ENCODE assay signal across 28 cellular contexts in the genomic region with DNA sequence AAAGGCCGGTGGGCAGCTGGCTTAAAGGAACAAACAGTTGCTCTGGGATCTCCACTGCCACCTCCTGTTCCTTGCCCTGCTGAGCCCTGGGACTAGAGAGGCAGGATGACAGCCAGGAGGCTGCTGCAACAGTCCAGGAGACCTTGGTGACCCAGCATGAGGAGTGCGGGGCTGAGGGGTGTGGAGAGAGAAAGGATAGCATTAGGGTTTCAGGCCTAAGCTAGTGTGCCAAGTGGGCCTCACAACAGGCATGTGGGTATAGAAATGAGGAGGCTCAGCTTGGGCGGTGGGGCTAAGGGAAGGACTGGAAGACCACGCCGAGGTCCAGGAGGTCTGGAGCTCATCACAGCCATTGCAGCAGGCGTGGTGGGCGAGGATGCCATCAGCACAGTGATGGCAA. TPM values are rescaled to one million over a fixed set of nuclear protein-coding genes. Genes with fewer than 3 reads are reported as not detected.
DNase-seq lines count a peak whose midpoint lies in the region; FAIRE-seq and TF ChIP-seq lines count a peak whose summit lies in the region.
"Had no signal": no experiment of that assay in that cellular context is flagged by ENCODE, and none has a peak within 500 bp of the region (broad histone marks: within the 10 kb centered on the region; RNA-seq: fewer than 3 reads in every experiment).

No MANE protein-coding gene starts in this region.

- H3K79me1 ChIP-seq in H9 (ENCODE audit: insufficient read depth, low read depth, low read length, poor library complexity, severe bottlenecking), result no peaks in the 10 kb centered on the region
- no peaks in the 10 kb centered on the region for H3K79me1 ChIP-seq in H1 (ENCODE audit: low read depth, low read length)
- H3K79me1 ChIP-seq in trophoblast cell (ENCODE audit: low read length), result no peaks in the 10 kb centered on the region

- H4K8ac ChIP-seq in H9 (replicated peaks; ENCODE audit: insufficient read length, low read depth, low read length) (no peak overlapping the region), H1 (ENCODE audit: extremely low read depth, insufficient read depth, low read length) (no peak overlapping the region), trophoblast cell (ENCODE audit: low read depth, low read length) (no peak overlapping the region)

- no peak overlapping the region for H4K5ac ChIP-seq in H9 (ENCODE audit: insufficient read length, low read depth, low read length)
- H4K5ac ChIP-seq in H1 (ENCODE audit: insufficient read length, low read depth, low read length), result no peak overlapping the region

- no peaks in the 10 kb centered on the region for H3K27me3 ChIP-seq in BLaER1
- H3K27me3 ChIP-seq in H9 (ENCODE audit: insufficient read depth, low read length), result no peaks in the 10 kb centered on the region
- H3K27me3 ChIP-seq in H1 (replicated peaks in 1 of 4; ENCODE audit: control insufficient read depth in 3 of 4, extremely low read depth in 1 of 4, insufficient read depth in 3 of 4, low read length in 3 of 4), result no peaks in the 10 kb centered on the region
- H3K27me3 ChIP-seq in trophoblast cell (ENCODE audit: insufficient read depth, low read length), result no peaks in the 10 kb centered on the region

- H3T11ph ChIP-seq in H9 (ENCODE audit: low read length), result no peak overlapping the region

- no peak for FAIRE-seq in H1 (lab: Jason Lieb, UNC)
- FAIRE-seq: GM12891, H54, HepG2 had no signal

- H3K4ac ChIP-seq in H9 (ENCODE audit: low read depth, low read length), result no peak overlapping the region
- no peak overlapping the region for H3K4ac ChIP-seq in H1 (replicated peaks; ENCODE audit: insufficient read length, low read depth, low read length)
- H3K4ac ChIP-seq in trophoblast cell (ENCODE audit: low read depth, low read length), result no peak overlapping the region

- no peak overlapping the region for H4K12ac ChIP-seq in trophoblast cell (ENCODE audit: low read depth, low read length)

- peak overlapping the region; percentile 91; the same call in 1 of the 2 replicates for H3K4me2 ChIP-seq in BLaER1
- no peak overlapping the region for H3K4me2 ChIP-seq in H9 (ENCODE audit: insufficient read depth, insufficient read length, low read length)
- H3K4me2 ChIP-seq in H1 (ENCODE audit: insufficient read depth in 1 of 2, low read depth in 2 of 2, low read length in 2 of 2), result no peak overlapping the region
- no peak overlapping the region for H3K4me2 ChIP-seq in trophoblast cell (ENCODE audit: low read length)

- no peak for TF ChIP-seq EP300 in H1 (IDR thresholded peaks at IDR 0.05; ENCODE audit: borderline replicate concordance in 1 of 2, low read depth in 2 of 2, low read length in 2 of 2)

- DNase-seq in H9 (no peak), H1 (ENCODE audit: low read depth in 1 of 2, low spot score in 2 of 2) (no peak), nephron progenitor cell (no peak), trophoblast cell (no peak), NCI-H510A (lab: John Stamatoyannopoulos, UW) (no peak), GM10266 (ENCODE audit: extremely low spot score) (no peak), substantia nigra (lab: John Stamatoyannopoulos, UW) (no peak)
- DNase-seq: CD8-positive, alpha-beta T cell; DMS 273 treated with DMSO at 0.1 percent for 48 hours; DMS79; EL; GDM1; Karpas-422; NCI-H1092; NCI-H1417 treated with DMSO at 0.1 percent for 48 hours; NCI-H1694 treated with DMSO at 0.1 percent for 48 hours; NCI-H2081 treated with DMSO at 0.1 percent for 48 hours; NCI-H2171; NCI-H526; NCI-H82; NK-92 treated with Interleukin-12 subunit alpha and Interleukin-12 subunit beta, amount 100 ng/mL, for 24 hours; PC-3 had no signal

- H3K23me2 ChIP-seq in H9 (ENCODE audit: insufficient read length, low read depth, low read length, poor library complexity, severe bottlenecking) (no peaks in the 10 kb centered on the region), H1 (ENCODE audit: low read depth, low read length) (no peaks in the 10 kb centered on the region)

- CTCF ChIA-PET in H1 (lab: Charles Lee; ENCODE audit: partially characterized antibody), result interaction anchor here (0.8 to 3.0 kb wide), 8 partner anchors 8 to 262 kb away, joined by 3 to 14 read pairs (median 4); no protein-coding TSS in a partner anchor

- H3K27ac Mint-ChIP-seq in H9 (peak overlapping the region in 2 of 3 experiments; percentile 15 to 76; a peak in 1 of 7 replicates), nephron progenitor cell (peak overlapping the region; percentile 13)
- H3K27ac Mint-ChIP-seq: CD8-positive, alpha-beta T cell had no signal

- TF ChIP-seq RAD21 in H1 (IDR thresholded peaks at IDR 0.05 in 1 of 2, conservative IDR thresholded peaks at IDR 0.05 in 1 of 2; ENCODE audit: low read depth in 2 of 2, low read length in 2 of 2), result no peak

- no peaks in the 10 kb centered on the region for H4K20me1 ChIP-seq in BLaER1
- H4K20me1 ChIP-seq in H9 (ENCODE audit: control insufficient read depth, insufficient read depth, insufficient read length), result no peaks in the 10 kb centered on the region
- peaks cover 0 to 2% of the 10 kb centered on the region in 2 experiments for H4K20me1 ChIP-seq in H1 (replicated peaks in 1 of 2; ENCODE audit: control insufficient read depth in 1 of 2, insufficient read depth in 2 of 2, low read length in 2 of 2)

- no peak overlapping the region for H2AK5ac ChIP-seq in H9 (ENCODE audit: insufficient read length, low read length)
- H2AK5ac ChIP-seq in H1 (ENCODE audit: low read depth, low read length), result peak overlapping the region; percentile 53; the same call in 1 of the 2 replicates
- H2AK5ac ChIP-seq in trophoblast cell (ENCODE audit: low read length), result no peak overlapping the region

- H3K9ac ChIP-seq in BLaER1, result no peak overlapping the region
- H3K9ac ChIP-seq in H9 (ENCODE audit: extremely low read depth, insufficient read length, low read length), result no peak overlapping the region
- no peak overlapping the region for H3K9ac ChIP-seq in H1 (replicated peaks in 1 of 4; ENCODE audit: extremely low read depth in 1 of 4, low read depth in 3 of 4, low read length in 3 of 4)
- H3K9ac ChIP-seq in trophoblast cell (ENCODE audit: low read length), result no peak overlapping the region

- no peak overlapping the region for H2BK120ac ChIP-seq in H9 (ENCODE audit: low read depth, low read length, poor library complexity, severe bottlenecking)
- H2BK120ac ChIP-seq in H1 (replicated peaks; ENCODE audit: low read depth, low read length), result no peak overlapping the region
- no peak overlapping the region for H2BK120ac ChIP-seq in trophoblast cell (ENCODE audit: insufficient read depth, low read length, poor library complexity)

- no peak overlapping the region for H3K56ac ChIP-seq in H9 (ENCODE audit: insufficient read length, low read depth, low read length)
- H3K56ac ChIP-seq in H1 (replicated peaks; ENCODE audit: insufficient read length, low read depth, low read length), result no peak overlapping the region

- no CpG with 5 or more reads among the region's 7 CpGs for WGBS in H9 (ENCODE audit: extremely low coverage, insufficient read length, low lambda C conversion rate)
- WGBS in H1 (ENCODE audit: extremely low coverage in 1 of 2, insufficient coverage in 1 of 2, insufficient read length in 1 of 2, insufficient replicate concordance in 2 of 2, low coverage in 1 of 2, low lambda C conversion rate in 2 of 2, missing lambda C conversion rate in 1 of 2), 2 experiments, result 91% methylated on average over 7 of the region's 7 CpGs; no CpG with 5 or more reads in 1 of the 2 experiments
- no CpG with 5 or more reads among the region's 7 CpGs for WGBS in trophoblast cell (ENCODE audit: extremely low coverage, insufficient coverage, insufficient read length)

- H2BK20ac ChIP-seq in H9 (ENCODE audit: low read depth, low read length, poor library complexity, severe bottlenecking), result no peak overlapping the region
- H2BK20ac ChIP-seq in H1 (ENCODE audit: low read length), result no peak overlapping the region

- H2BK15ac ChIP-seq in H9 (ENCODE audit: low read depth, low read length) (no peak overlapping the region), H1 (ENCODE audit: low read length) (0 out of 2 replicates have a peak overlapping the region, but pooled peaks have one; percentile 61)

- H3K36me3 Mint-ChIP-seq in H9 (ENCODE audit: insufficient read depth in 1 of 3, low read depth in 3 of 3), result peaks cover 0 to 12% (median 5%) of the 10 kb centered on the region in 3 experiments; a peak in 2 of 7 replicates
- peaks cover 29% of the 10 kb centered on the region for H3K36me3 Mint-ChIP-seq in nephron progenitor cell (ENCODE audit: low read depth)
- H3K36me3 Mint-ChIP-seq: CD8-positive, alpha-beta T cell had no signal

- H3K4me1 ChIP-seq in BLaER1 (peaks cover 66% of the 10 kb centered on the region), H9 (ENCODE audit: insufficient read depth, low read length) (no peaks in the 10 kb centered on the region), H1 (replicated peaks in 1 of 4; ENCODE audit: control insufficient read depth in 3 of 4, insufficient read depth in 4 of 4, low read length in 3 of 4) (0 out of 7 replicates have a peak, but pooled peaks cover 0 to 2% (median 0%) of the 10 kb centered on the region in 4 experiments), trophoblast cell (ENCODE audit: control insufficient read depth in 1 of 2, insufficient read depth in 2 of 2, low read length in 2 of 2) (peaks cover 0 to 3% of the 10 kb centered on the region in 2 experiments)
- H3K4me1 ChIP-seq: SJSA1 had no signal

- no peak overlapping the region for H4K91ac ChIP-seq in H9 (ENCODE audit: insufficient read length, low read depth, low read length)
- H4K91ac ChIP-seq in H1 (replicated peaks; ENCODE audit: insufficient read length, low read length), result no peak overlapping the region
- no peak overlapping the region for H4K91ac ChIP-seq in trophoblast cell (ENCODE audit: low read depth, low read length)

- H3K36me3 ChIP-seq in BLaER1 (peaks cover 18% of the 10 kb centered on the region), H1 (ENCODE audit: control insufficient read depth in 2 of 4, insufficient read depth in 4 of 4, low read length in 3 of 4) (no peaks in the 10 kb centered on the region), trophoblast cell (ENCODE audit: control insufficient read depth in 1 of 2, insufficient read depth in 2 of 2, low read length in 2 of 2) (no peaks in the 10 kb centered on the region)
- H3K36me3 ChIP-seq: SJSA1 had no signal

- H3K79me2 ChIP-seq in H9 (ENCODE audit: insufficient read depth, low read length) (no peaks in the 10 kb centered on the region), H1 (ENCODE audit: control insufficient read depth in 1 of 2, insufficient read depth in 2 of 2, low read length in 2 of 2) (no peaks in the 10 kb centered on the region; a peak in 1 of 4 replicates), trophoblast cell (ENCODE audit: control insufficient read depth, insufficient read depth, low read length, poor library complexity) (no peaks in the 10 kb centered on the region)

- H3K4me3 ChIP-seq in BLaER1, result no peak overlapping the region
- H3K4me3 ChIP-seq in H1 (ENCODE audit: extremely low read depth in 1 of 4, insufficient read depth in 2 of 4, low read depth in 3 of 4, low read length in 4 of 4), result no peak overlapping the region
- no peak overlapping the region for H3K4me3 ChIP-seq in trophoblast cell (ENCODE audit: low read depth, low read length)
- H3K4me3 ChIP-seq: SJSA1 had no signal

- no peaks in the 10 kb centered on the region; a peak in 1 of 5 replicates for H3K9me3 Mint-ChIP-seq in H9
- no peaks in the 10 kb centered on the region for H3K9me3 Mint-ChIP-seq in nephron progenitor cell
- H3K9me3 Mint-ChIP-seq: CD8-positive, alpha-beta T cell had no signal

- H3K18ac ChIP-seq in H9 (ENCODE audit: insufficient read length, low read depth, low read length) (no peak overlapping the region), H1 (ENCODE audit: extremely low read depth, low read length) (no peak overlapping the region), trophoblast cell (ENCODE audit: low read length) (no peak overlapping the region)

- H2BK12ac ChIP-seq in H9 (ENCODE audit: insufficient read length, low read depth, low read length), result no peak overlapping the region
- no peak overlapping the region for H2BK12ac ChIP-seq in H1 (ENCODE audit: low read depth, low read length)
- H2BK12ac ChIP-seq in trophoblast cell (ENCODE audit: low read length), result no peak overlapping the region

- peaks cover 7% of the 10 kb centered on the region for H3K27me3 Mint-ChIP-seq in H9 (ENCODE audit: low read depth)
- peaks cover 14% of the 10 kb centered on the region for H3K27me3 Mint-ChIP-seq in nephron progenitor cell (ENCODE audit: low read depth, poor library complexity)

- H3K14ac ChIP-seq in H9 (ENCODE audit: insufficient read depth, low read length), result no peak overlapping the region
- H3K14ac ChIP-seq in H1 (ENCODE audit: insufficient read length), result no peak overlapping the region
- no peak overlapping the region for H3K14ac ChIP-seq in trophoblast cell (ENCODE audit: low read length)

- no peak overlapping the region for H3K23ac ChIP-seq in H9 (ENCODE audit: insufficient read length, low read depth, low read length)
- no peak overlapping the region for H3K23ac ChIP-seq in H1 (ENCODE audit: insufficient read length)
- H3K23ac ChIP-seq in trophoblast cell (ENCODE audit: low read length), result no peak overlapping the region

- H3K27ac ChIP-seq in BLaER1 (peak overlapping the region; percentile 91), H9 (ENCODE audit: insufficient read length, low read depth, low read length) (no peak overlapping the region), H1 (ENCODE audit: low read depth, low read length) (no peak overlapping the region), trophoblast cell (ENCODE audit: low read depth, low read length) (no peak overlapping the region), substantia nigra (ENCODE audit: low read depth, low read length, poor library complexity, severe bottlenecking) (no peak overlapping the region)
- H3K27ac ChIP-seq: C4-2B, SJSA1 had no signal

- peaks cover 28% of the 10 kb centered on the region for H3K9me3 ChIP-seq in BLaER1
- H3K9me3 ChIP-seq in H9 (ENCODE audit: control insufficient read depth, low read depth, low read length), result no peaks in the 10 kb centered on the region
- H3K9me3 ChIP-seq in H1 (ENCODE audit: insufficient read depth in 2 of 2, low read depth in 1 of 2, low read length in 1 of 2), result no peaks in the 10 kb centered on the region
- H3K9me3 ChIP-seq in trophoblast cell (ENCODE audit: insufficient read depth, low read depth, low read length), result peaks cover 8% of the 10 kb centered on the region

- H2BK5ac ChIP-seq in H9 (ENCODE audit: insufficient read length, low read length) (no peak overlapping the region), H1 (ENCODE audit: low read depth, low read length) (no peak overlapping the region; the same call in 1 of the 2 replicates), trophoblast cell (ENCODE audit: low read depth, low read length, poor library complexity) (no peak overlapping the region)

- TF ChIP-seq CTCF in H9 (conservative IDR thresholded peaks at IDR 0.05) (no peak), H1 (IDR thresholded peaks at IDR 0.05; ENCODE audit: control extremely low read depth in 1 of 3, insufficient read depth in 1 of 3, low read depth in 1 of 3, low read length in 3 of 3) (no peak), nephron progenitor cell (IDR thresholded peaks at IDR 0.05) (no peak), GM10266 (IDR thresholded peaks at IDR 0.05; ENCODE audit: control insufficient read depth, insufficient read depth, low read depth, missing control alignments) (no peak)

- H2AFZ ChIP-seq in H9 (ENCODE audit: low read length) (no peak overlapping the region), H1 (ENCODE audit: low read length) (no peak overlapping the region), trophoblast cell (ENCODE audit: insufficient read depth, low read length, poor library complexity) (no peak overlapping the region)

- POLR2A ChIA-PET in H1 (lab: Charles Lee; ENCODE audit: partially characterized antibody), result interaction anchor here (0.6 kb wide), 1 partner anchor 382 kb away, joined by 4 read pairs; no protein-coding TSS in a partner anchor

- no peak overlapping the region for H3K4me3 Mint-ChIP-seq in H9
- no peak overlapping the region for H3K4me3 Mint-ChIP-seq in nephron progenitor cell
- H3K4me3 Mint-ChIP-seq: CD8-positive, alpha-beta T cell had no signal

- TF ChIP-seq POLR2A in H1 (IDR thresholded peaks at IDR 0.05; ENCODE audit: control extremely low read depth in 1 of 2, low read depth in 2 of 2, low read length in 2 of 2), result no peak

- H3K4me1 Mint-ChIP-seq in H9, result peaks cover 19 to 41% of the 10 kb centered on the region in 2 experiments
- peaks cover 72% of the 10 kb centered on the region for H3K4me1 Mint-ChIP-seq in nephron progenitor cell

RNA-seq across cellular contexts. Expression of gene SDK2, which starts 39.8 kb away (rescaled TPM):
- total RNA-seq in H9 (2021), result 7.9 and 9.1 TPM in 2 replicates
- total RNA-seq in H1 (2021; fragmentation: NEBNext Ultra II Directional; extraction: Animal tissue kit (Norgen Biotek cat#: 25700)), result 3.6 and 3.9 TPM in 2 replicates
- polyA plus RNA-seq in H1 (2011; rRNA removed), result 4.1 and 5.9 TPM in 2 replicates
- polyA plus RNA-seq in H1 (2011; cell fraction: cytosol; rRNA removed), result 2.3 TPM
- 7.3 TPM for polyA plus RNA-seq in H1 (2011; cell fraction: nucleus; rRNA removed)
- polyA plus RNA-seq in H1 (2012, experiment 1 of 2), result 5.5 to 10.2 TPM (median 7.5 TPM) in 4 replicates
- polyA plus RNA-seq in H1 (2012, experiment 2 of 2), result 3.6 TPM
- polyA plus RNA-seq in H1 (2013, experiment 1 of 2), result 2.6 TPM
- 2.0 TPM for polyA plus RNA-seq in H1 (2013, experiment 2 of 2)
- polyA minus RNA-seq in H1 (2011; rRNA and poly(A)+ RNA removed), result 6.8 and 8.4 TPM in 2 replicates
- 10.9 TPM for polyA minus RNA-seq in H1 (2011; cell fraction: cytosol; rRNA and poly(A)+ RNA removed)
- 13.8 TPM for polyA minus RNA-seq in H1 (2011; cell fraction: nucleus; rRNA and poly(A)+ RNA removed)
- polyA plus RNA-seq in trophoblast cell (2013), result 11.1 and 12.0 TPM in 2 replicates
- total RNA-seq: HepG2 had no signal
- polyA plus RNA-seq: HepG2 had no signal
